In genomic region chr2:149586898-149587219, GRCh38 we compare ENCODE assay signal across 8 cellular contexts. TPM values are rescaled to one million over a fixed set of nuclear protein-coding genes. Genes with fewer than 3 reads are reported as not detected.
A peak's percentile ranks its signal among the peaks of the same experiment; 100 is the strongest.
DNase-seq lines count a peak whose midpoint lies in the region; ATAC-seq and TF ChIP-seq lines count a peak whose summit lies in the region.

No MANE protein-coding gene starts in this region.

- in situ Hi-C loops in KBM-7 (cut with MboI; ENCODE audit: low pct_unique_long_range_greater_than_20kb, low sequenced_read_pairs), result loop anchor here (25.0 kb wide), 1 partner anchor 1650 kb away; no protein-coding TSS in a partner anchor

- H3K27me3 ChIP-seq in DND-41 (ENCODE audit: insufficient read depth, low read length, poor library complexity), result no peaks in the 10 kb centered on the region
- no peaks in the 10 kb centered on the region for H3K27me3 ChIP-seq in esophagus muscularis mucosa
- no peaks in the 10 kb centered on the region for H3K27me3 ChIP-seq in parathyroid adenoma (ENCODE audit: control insufficient read depth, insufficient read depth, low read length)

- H3K9me3 ChIP-seq in DND-41 (ENCODE audit: insufficient read depth, low read length, severe bottlenecking) (no peaks in the 10 kb centered on the region), esophagus muscularis mucosa (no peaks in the 10 kb centered on the region), parathyroid adenoma (ENCODE audit: control insufficient read depth, low read length) (no peaks in the 10 kb centered on the region)

- H3K27ac ChIP-seq in DND-41 (ENCODE audit: low read length) (peak overlapping the region; percentile 95), RWPE1 (peak overlapping the region; percentile 94), esophagus muscularis mucosa (replicated peaks in 1 of 4) (peak overlapping the region; percentile 91 to 96 (median 94)), parathyroid adenoma (peak overlapping the region; percentile 97)

- H3K4me1 ChIP-seq in DND-41 (ENCODE audit: insufficient read depth, low read length) (peaks cover 48% of the 10 kb centered on the region), esophagus muscularis mucosa (peaks cover 14 to 51% (median 41%) of the 10 kb centered on the region in 4 donors), parathyroid adenoma (peaks cover 5% of the 10 kb centered on the region)

- peak overlapping the region; percentile 63 to 64 for H3K4me3 ChIP-seq in DND-41 (ENCODE audit: low read depth in 1 of 2, low read length in 2 of 2)
- peak overlapping the region; percentile 71 to 86 (median 76) for H3K4me3 ChIP-seq in esophagus muscularis mucosa
- H3K4me3 ChIP-seq in parathyroid adenoma (ENCODE audit: low read depth, low read length), result peak overlapping the region; percentile 98

- H3K36me3 ChIP-seq in DND-41 (ENCODE audit: insufficient read depth, low read length) (peaks cover 38% of the 10 kb centered on the region), esophagus muscularis mucosa (peaks cover 0 to 17% (median 5%) of the 10 kb centered on the region in 4 donors), parathyroid adenoma (ENCODE audit: control insufficient read depth, insufficient read depth, low read length) (no peaks in the 10 kb centered on the region)

- CTCF ChIA-PET in RWPE1 (lab: Yijun Ruan, JAX), result no interaction called here

- no peak for ATAC-seq in DND-41 (ENCODE audit: insufficient read depth, low read depth)
- ATAC-seq in HG03135 (IDR thresholded peaks at IDR 0.05; ENCODE audit: unreplicated experiment), result no peak

- POLR2A ChIA-PET in RWPE1 (lab: Yijun Ruan, JAX; ENCODE audit: low non-redundant PET), result no interaction called here

- H2AFZ ChIP-seq in DND-41 (ENCODE audit: low read depth, low read length), result peak overlapping the region; percentile 95
- peak overlapping the region; percentile 98 for H2AFZ ChIP-seq in parathyroid adenoma

- peak overlapping the region; percentile 83 for H3K9ac ChIP-seq in DND-41 (ENCODE audit: low read depth, low read length)
- H3K9ac ChIP-seq in parathyroid adenoma, result peak overlapping the region; percentile 95

- H4K20me1 ChIP-seq in DND-41 (ENCODE audit: insufficient read depth, low read length), result peaks cover 6% of the 10 kb centered on the region; the same call in 1 of the 2 replicates

- no peak for DNase-seq in DND-41
- no peak for DNase-seq in RWPE1 (ENCODE audit: low spot score)
- DNase-seq in esophagus muscularis mucosa (ENCODE audit: extremely low spot score), result no peak
- no peak for DNase-seq in cerebellar nuclear complex (lab: John Stamatoyannopoulos, UW)
- no peak for DNase-seq in KBM-7
- no peak for DNase-seq in NCI-H2107 treated with DMSO at 0.1 percent for 48 hours (lab: John Stamatoyannopoulos, UW; ENCODE audit: unreplicated experiment)

- under 1% methylated on average over 6 of the region's 7 CpGs for WGBS in esophagus muscularis mucosa

- intact Hi-C loops in esophagus muscularis mucosa (cut with DNase I), result no loop called here

- TF ChIP-seq CTCF in DND-41 (IDR thresholded peaks at IDR 0.05; ENCODE audit: borderline replicate concordance, extremely low read depth, low read length, poor library complexity, severe bottlenecking) (no peak), RWPE1 (conservative IDR thresholded peaks at IDR 0.05; ENCODE audit: low read depth) (no peak), esophagus muscularis mucosa (IDR thresholded peaks at IDR 0.05) (no peak), parathyroid adenoma (IDR thresholded peaks at IDR 0.05) (no peak)

- H3K79me2 ChIP-seq in DND-41 (ENCODE audit: insufficient read depth, low read length), result peaks cover 56% of the 10 kb centered on the region
- H3K79me2 ChIP-seq in parathyroid adenoma, result peaks cover 16% of the 10 kb centered on the region

- H3K4me2 ChIP-seq in DND-41 (ENCODE audit: insufficient read depth, low read length), result peak overlapping the region; percentile 69
- H3K4me2 ChIP-seq in parathyroid adenoma (ENCODE audit: low read length), result peak overlapping the region; percentile 71

- no peak for TF ChIP-seq EP300 in esophagus muscularis mucosa (IDR thresholded peaks at IDR 0.05)

- TF ChIP-seq POLR2A in esophagus muscularis mucosa (IDR thresholded peaks at IDR 0.05; ENCODE audit: low read depth), result no peak

RNA-seq across cellular contexts. Expression of gene MMADHC, which starts 0.7 kb away (rescaled TPM):
- total RNA-seq in esophagus muscularis mucosa, result 100 to 1,000 TPM in 3 of 4 donors, 10 to 100 TPM in 1; 96.5 to 184 (median 133) TPM
